In genomic region chr14:90518941-90519256, GRCh38 we compare ENCODE assay signal across 8 cellular contexts.
DNase-seq lines count a peak whose midpoint lies in the region; ATAC-seq and TF ChIP-seq lines count a peak whose summit lies in the region.

No MANE protein-coding gene starts in this region.

- no peaks in the 10 kb centered on the region; the same call in 1 of the 2 replicates for H3K27me3 Mint-ChIP-seq in WTC11 (ENCODE audit: low read depth)
- no peaks in the 10 kb centered on the region for H3K27me3 Mint-ChIP-seq in progenitor cell of endocrine pancreas

- TF ChIP-seq CTCF in GM20000 (IDR thresholded peaks at IDR 0.05; ENCODE audit: extremely low read depth, missing control alignments) (peak; percentile 54), WTC11 (IDR thresholded peaks at IDR 0.05) (peak; percentile 74; the same call in 1 of the 2 replicates), progenitor cell of endocrine pancreas (IDR thresholded peaks at IDR 0.05; ENCODE audit: unreplicated experiment) (peak; percentile 47)

- H3K36me3 Mint-ChIP-seq in WTC11 (no peaks in the 10 kb centered on the region), progenitor cell of endocrine pancreas (ENCODE audit: insufficient read depth) (no peaks in the 10 kb centered on the region)

- 0 out of 2 replicates have a peak, but pooled peaks cover 5% of the 10 kb centered on the region for H3K9me3 Mint-ChIP-seq in WTC11
- no peaks in the 10 kb centered on the region for H3K9me3 Mint-ChIP-seq in progenitor cell of endocrine pancreas (ENCODE audit: low read depth)

- peak; percentile 34 for DNase-seq in A172 (ENCODE audit: low spot score)
- DNase-seq in GM20000 (ENCODE audit: low spot score): peak; percentile 71
- peak; percentile 79 for DNase-seq in WTC11 (ENCODE audit: low spot score)
- peak; percentile 47 for DNase-seq in effector CD4-positive, alpha-beta T cell
- no peak for DNase-seq in progenitor cell of endocrine pancreas (ENCODE audit: low spot score, unreplicated experiment)
- DNase-seq in NCI-H2171 treated with DMSO at 0.1 percent for 48 hours (lab: John Stamatoyannopoulos, UW): no peak

- H3K4me3 Mint-ChIP-seq in WTC11: no peak overlapping the region
- H3K4me3 Mint-ChIP-seq in progenitor cell of endocrine pancreas (ENCODE audit: low read depth): no peak overlapping the region

- POLR2A ChIA-PET in WTC11 (lab: Charles Lee): no interaction called here

- peak; percentile 72 for ATAC-seq in WTC11
- ATAC-seq in GM19351 (IDR thresholded peaks at IDR 0.05; ENCODE audit: unreplicated experiment): no peak
- ATAC-seq in GM21390 (IDR thresholded peaks at IDR 0.05; ENCODE audit: unreplicated experiment): no peak

- peaks cover 13% of the 10 kb centered on the region for H3K4me1 Mint-ChIP-seq in WTC11
- peaks cover 25% of the 10 kb centered on the region for H3K4me1 Mint-ChIP-seq in progenitor cell of endocrine pancreas (ENCODE audit: low read depth)

- CTCF ChIA-PET in WTC11 (lab: Charles Lee): interaction anchor here (0.6 to 1.8 kb wide), 9 partner anchors 9 to 366 kb away, joined by 3 to 11 read pairs (median 3); no protein-coding TSS in a partner anchor

- H3K27ac Mint-ChIP-seq in WTC11: no peak overlapping the region
- no peak overlapping the region for H3K27ac Mint-ChIP-seq in progenitor cell of endocrine pancreas

TF ChIP-seq in WTC11, 78 proteins besides CTCF, POLR2A, EP300 and RAD21:
- TF ChIP-seq MAX (CRISPR knock-in tag; IDR thresholded peaks at IDR 0.05): 0 out of 2 replicates have a peak, but pooled peaks have one; percentile 4
- peak; percentile 70; the same call in 1 of the 2 replicates for TF ChIP-seq ZBTB21 (CRISPR knock-in tag; IDR thresholded peaks at IDR 0.05; ENCODE audit: borderline replicate concordance)
- TF ChIP-seq HMGXB4 (CRISPR knock-in tag; IDR thresholded peaks at IDR 0.05): no peak

Comparison
In these comparisons a context has a peak if more than half of its experiments do, and no peak if none do; other contexts are left out.
1. DNase-seq: peak in A172 (single experiment), GM20000 (single experiment), WTC11 (single experiment) and effector CD4-positive, alpha-beta T cell (single experiment); none in progenitor cell of endocrine pancreas (single experiment) and NCI-H2171 treated with DMSO at 0.1 percent for 48 hours (single experiment).
2. Peak in every context shown above with its lines, with median percentiles within 50 percentile points of each other: CTCF ChIP-seq.